In the genomic region with DNA sequence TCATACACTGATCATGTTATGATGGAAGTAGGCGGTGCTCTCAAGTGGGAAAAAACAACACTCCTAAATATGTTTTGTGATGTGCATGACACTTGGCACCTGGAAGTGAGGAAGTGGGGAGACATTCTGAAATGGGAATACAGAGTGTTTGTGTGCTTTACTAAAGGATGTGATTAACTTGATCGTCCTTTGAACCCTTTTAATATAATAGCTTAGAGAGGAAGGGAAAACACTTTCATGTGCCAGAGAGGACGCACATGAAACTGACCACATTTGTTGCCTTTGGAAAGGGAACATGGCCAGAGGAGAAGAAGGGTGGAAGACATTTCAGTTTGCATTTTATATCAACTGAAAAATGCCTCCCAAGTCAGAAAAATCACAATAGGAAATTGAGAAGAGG, we compare ENCODE assay signal across 10 cellular contexts. TPM values are rescaled to one million over a fixed set of nuclear protein-coding genes. Genes with fewer than 3 reads are reported as not detected.
"Had no signal": no experiment of that assay in that cellular context is flagged by ENCODE, and none has a peak within 500 bp of the region (broad histone marks: within the 10 kb centered on the region; RNA-seq: fewer than 3 reads in every experiment).

No MANE protein-coding gene starts in this region.

- H3K4me1 Mint-ChIP-seq: activated B cell treated with CpG ODN at 0.5 μM for 24 hours; activated CD4-positive, alpha-beta T cell treated with anti-CD3 and anti-CD28 coated beads, Interleukin-2, amount 10 ng/mL, durations not matched to agents 24 days and 14 days; stimulated activated memory B cell treated with anti-CD40 and anti-IgM and Interleukin-4, amounts not matched to agents 10 μg/mL and 1 μg/mL and 100 μg/mL, for 72 hours; T-helper 17 cell had no signal

- H3K9me3 Mint-ChIP-seq: activated B cell treated with CpG ODN at 0.5 μM for 24 hours; activated CD4-positive, alpha-beta T cell treated with anti-CD3 and anti-CD28 coated beads, Interleukin-2, amount 10 ng/mL, durations not matched to agents 24 days and 14 days; activated naive CD4-positive, alpha-beta T cell treated with anti-CD3 and anti-CD28 coated beads for 36 hours; mesothelial cell of epicardium; neural crest cell had no signal

- H3K27ac Mint-ChIP-seq: activated B cell treated with CpG ODN at 0.5 μM for 24 hours; activated CD4-positive, alpha-beta T cell treated with anti-CD3 and anti-CD28 coated beads, Interleukin-2, amount 10 ng/mL, durations not matched to agents 24 days and 14 days; activated naive CD4-positive, alpha-beta T cell treated with anti-CD3 and anti-CD28 coated beads for 36 hours; mesothelial cell of epicardium; stimulated activated memory B cell treated with anti-CD40 and anti-IgM and Interleukin-4, amounts not matched to agents 10 μg/mL and 1 μg/mL and 100 μg/mL, for 72 hours; T-helper 17 cell had no signal

- H3K36me3 Mint-ChIP-seq: stimulated activated memory B cell treated with anti-CD40 and anti-IgM and Interleukin-4, amounts not matched to agents 10 μg/mL and 1 μg/mL and 100 μg/mL, for 72 hours had no signal

- ATAC-seq: stimulated activated memory B cell treated with anti-CD40 and anti-IgM and Interleukin-4, amounts not matched to agents 10 μg/mL and 1 μg/mL and 100 μg/mL, for 72 hours; T-helper 17 cell; upper lobe of right lung had no signal

- H3K27me3 Mint-ChIP-seq: brain had no signal

- H3K4me3 Mint-ChIP-seq: activated B cell treated with CpG ODN at 0.5 μM for 24 hours; activated CD4-positive, alpha-beta T cell treated with anti-CD3 and anti-CD28 coated beads, Interleukin-2, amount 10 ng/mL, durations not matched to agents 24 days and 14 days; activated naive CD4-positive, alpha-beta T cell treated with anti-CD3 and anti-CD28 coated beads for 36 hours; brain; mesothelial cell of epicardium; neural crest cell; stimulated activated memory B cell treated with anti-CD40 and anti-IgM and Interleukin-4, amounts not matched to agents 10 μg/mL and 1 μg/mL and 100 μg/mL, for 72 hours; T-helper 17 cell had no signal

- DNase-seq: activated B cell treated with CpG ODN at 0.5 μM for 24 hours; activated CD4-positive, alpha-beta T cell treated with anti-CD3 and anti-CD28 coated beads, Interleukin-2, amount 10 ng/mL, durations not matched to agents 24 days and 14 days; activated naive CD4-positive, alpha-beta T cell treated with anti-CD3 and anti-CD28 coated beads for 36 hours; adrenal gland; T-helper 17 cell; upper lobe of right lung had no signal

RNA-seq across cellular contexts. Expression of gene SMAD9, which starts 31.4 kb away (rescaled TPM):
- total RNA-seq: activated B cell treated with CpG ODN at 0.5 μM for 24 hours, T-helper 17 cell had no signal
